2 cellular contexts compared by ENCODE assay signal in genomic region chr7:140610204-140611165, GRCh38.
TF ChIP-seq lines count a peak whose summit lies in the region.

No MANE protein-coding gene starts in this region.

TF ChIP-seq in liver, 16 proteins besides CTCF, POLR2A, EP300 and RAD21 (continued from another document):
- TF ChIP-seq NR2F2 (IDR thresholded peaks at IDR 0.05), result peak; percentile 11
TF ChIP-seq in liver: peak in this region for 1.

TF ChIP-seq in HepG2, 621 proteins besides CTCF, POLR2A, EP300 and RAD21 (continued from another document):
- TF ChIP-seq FOXA3 (CRISPR knock-in tag; IDR thresholded peaks at IDR 0.05), result no peak
- TF ChIP-seq MTA3 (CRISPR knock-in tag; IDR thresholded peaks at IDR 0.05), result no peak
- TF ChIP-seq ZSCAN25 (CRISPR knock-in tag; IDR thresholded peaks at IDR 0.05), result no peak
- no peak for TF ChIP-seq ZBTB37 (CRISPR knock-in tag; IDR thresholded peaks at IDR 0.05)
